Comparison of ENCODE assay signal across 1 cellular context in genomic region chr2:53851052-53851757, GRCh38.
TF ChIP-seq lines count a peak whose summit lies in the region.
"Not testable (repeated sequence)": the region's sequence is repeated elsewhere in the genome, so short reads cannot be mapped to it uniquely, and the experiment has no call there.

No MANE protein-coding gene starts in this region.

TF ChIP-seq in HepG2, 621 proteins besides CTCF, POLR2A, EP300 and RAD21 (continued from another document and continues in another):
- TF ChIP-seq HHEX (CRISPR knock-in tag; IDR thresholded peaks at IDR 0.05) (0 out of 2 replicates have a peak, but pooled peaks have one; percentile 10), HDAC1 (CRISPR knock-in tag; IDR thresholded peaks at IDR 0.05) (0 out of 2 replicates have a peak, but pooled peaks have one; percentile 42), MXD4 (CRISPR knock-in tag; IDR thresholded peaks at IDR 0.05) (peak; percentile 40; the same call in 1 of the 2 replicates), RXRB (CRISPR knock-in tag; IDR thresholded peaks at IDR 0.05; ENCODE audit: borderline replicate concordance) (peak; percentile 74; the same call in 1 of the 2 replicates), ZNF121 (CRISPR knock-in tag; IDR thresholded peaks at IDR 0.05) (peak; percentile 92), ELF3 (CRISPR knock-in tag; IDR thresholded peaks at IDR 0.05) (peak; percentile 69; the same call in 1 of the 2 replicates), PITX1 (CRISPR knock-in tag; IDR thresholded peaks at IDR 0.05) (peak; percentile 53; the same call in 1 of the 2 replicates), BCL6 (CRISPR knock-in tag; IDR thresholded peaks at IDR 0.05) (peak; percentile 77), SSRP1 (CRISPR knock-in tag; IDR thresholded peaks at IDR 0.05) (0 out of 2 replicates have a peak, but pooled peaks have one; percentile 44), ZNF687 (CRISPR knock-in tag; IDR thresholded peaks at IDR 0.05) (0 out of 2 replicates have a peak, but pooled peaks have one; percentile 16), HMG20B (CRISPR knock-in tag; conservative IDR thresholded peaks at IDR 0.05) (peak; percentile 86), ARID5B (CRISPR knock-in tag; IDR thresholded peaks at IDR 0.05) (peak; percentile 88), CBX5 (CRISPR knock-in tag; IDR thresholded peaks at IDR 0.05; ENCODE audit: borderline replicate concordance) (0 out of 2 replicates have a peak, but pooled peaks have one; percentile 48), ATF4 (CRISPR knock-in tag; IDR thresholded peaks at IDR 0.05) (peak in 1 of 2 experiments; percentile 54; a peak in 2 of 4 replicates), SMC3 (IDR thresholded peaks at IDR 0.05; ENCODE audit: low read length) (peak; percentile 53; the same call in 1 of the 2 replicates), NR2C2 (CRISPR knock-in tag; IDR thresholded peaks at IDR 0.05; ENCODE audit: borderline replicate concordance) (0 out of 2 replicates have a peak, but pooled peaks have one; percentile 26), KDM4B (CRISPR knock-in tag; IDR thresholded peaks at IDR 0.05) (peak; percentile 69; the same call in 1 of the 2 replicates), GATAD1 (CRISPR knock-in tag; IDR thresholded peaks at IDR 0.05) (0 out of 2 replicates have a peak, but pooled peaks have one; percentile 44), CREM (IDR thresholded peaks at IDR 0.05) (0 out of 2 replicates have a peak, but pooled peaks have one; percentile 36), SAP130 (CRISPR knock-in tag; IDR thresholded peaks at IDR 0.05; ENCODE audit: low read depth) (peak; percentile 78), SOX13 (IDR thresholded peaks at IDR 0.05) (0 out of 2 replicates have a peak, but pooled peaks have one; percentile 32), SOX13 (CRISPR knock-in tag; conservative IDR thresholded peaks at IDR 0.05 in 1 of 2, IDR thresholded peaks at IDR 0.05 in 1 of 2) (peak in 1 of 2 experiments; percentile 77; a peak in 1 of 4 replicates), TOE1 (CRISPR knock-in tag; IDR thresholded peaks at IDR 0.05) (peak; percentile 39; the same call in 1 of the 2 replicates), NFKBIZ (CRISPR knock-in tag; IDR thresholded peaks at IDR 0.05) (peak; percentile 65; the same call in 1 of the 2 replicates), FOXK1 (CRISPR knock-in tag; IDR thresholded peaks at IDR 0.05; ENCODE audit: borderline replicate concordance, low read depth) (peak; percentile 81; the same call in 1 of the 2 replicates), HDAC2 (CRISPR knock-in tag; IDR thresholded peaks at IDR 0.05) (peak; percentile 88), SMAD3 (CRISPR knock-in tag; IDR thresholded peaks at IDR 0.05) (peak; percentile 98), SALL1 (CRISPR knock-in tag; IDR thresholded peaks at IDR 0.05) (peak; percentile 97), HMG20A (CRISPR knock-in tag; IDR thresholded peaks at IDR 0.05; ENCODE audit: borderline replicate concordance) (peak; percentile 84), SRF (IDR thresholded peaks at IDR 0.05; ENCODE audit: low read depth, low read length) (0 out of 2 replicates have a peak, but pooled peaks have one; percentile 24), ZHX1 (CRISPR knock-in tag; IDR thresholded peaks at IDR 0.05; ENCODE audit: low read depth) (0 out of 2 replicates have a peak, but pooled peaks have one; percentile 19), FOXA3 (CRISPR knock-in tag; IDR thresholded peaks at IDR 0.05) (peak; percentile 96), HNF4A (CRISPR knock-in tag; IDR thresholded peaks at IDR 0.05) (peak; percentile 89)
- TF ChIP-seq, protein P1, sequence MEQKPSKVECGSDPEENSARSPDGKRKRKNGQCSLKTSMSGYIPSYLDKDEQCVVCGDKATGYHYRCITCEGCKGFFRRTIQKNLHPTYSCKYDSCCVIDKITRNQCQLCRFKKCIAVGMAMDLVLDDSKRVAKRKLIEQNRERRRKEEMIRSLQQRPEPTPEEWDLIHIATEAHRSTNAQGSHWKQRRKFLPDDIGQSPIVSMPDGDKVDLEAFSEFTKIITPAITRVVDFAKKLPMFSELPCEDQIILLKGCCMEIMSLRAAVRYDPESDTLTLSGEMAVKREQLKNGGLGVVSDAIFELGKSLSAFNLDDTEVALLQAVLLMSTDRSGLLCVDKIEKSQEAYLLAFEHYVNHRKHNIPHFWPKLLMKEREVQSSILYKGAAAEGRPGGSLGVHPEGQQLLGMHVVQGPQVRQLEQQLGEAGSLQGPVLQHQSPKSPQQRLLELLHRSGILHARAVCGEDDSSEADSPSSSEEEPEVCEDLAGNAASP (CRISPR knock-in tag; IDR thresholded peaks at IDR 0.05; ENCODE audit: borderline replicate concordance) = peak; percentile 19; the same call in 1 of the 2 replicates
- TF ChIP-seq CREM (CRISPR knock-in tag; IDR thresholded peaks at IDR 0.05) = not testable (repeated sequence)
- TF ChIP-seq, protein P2, sequence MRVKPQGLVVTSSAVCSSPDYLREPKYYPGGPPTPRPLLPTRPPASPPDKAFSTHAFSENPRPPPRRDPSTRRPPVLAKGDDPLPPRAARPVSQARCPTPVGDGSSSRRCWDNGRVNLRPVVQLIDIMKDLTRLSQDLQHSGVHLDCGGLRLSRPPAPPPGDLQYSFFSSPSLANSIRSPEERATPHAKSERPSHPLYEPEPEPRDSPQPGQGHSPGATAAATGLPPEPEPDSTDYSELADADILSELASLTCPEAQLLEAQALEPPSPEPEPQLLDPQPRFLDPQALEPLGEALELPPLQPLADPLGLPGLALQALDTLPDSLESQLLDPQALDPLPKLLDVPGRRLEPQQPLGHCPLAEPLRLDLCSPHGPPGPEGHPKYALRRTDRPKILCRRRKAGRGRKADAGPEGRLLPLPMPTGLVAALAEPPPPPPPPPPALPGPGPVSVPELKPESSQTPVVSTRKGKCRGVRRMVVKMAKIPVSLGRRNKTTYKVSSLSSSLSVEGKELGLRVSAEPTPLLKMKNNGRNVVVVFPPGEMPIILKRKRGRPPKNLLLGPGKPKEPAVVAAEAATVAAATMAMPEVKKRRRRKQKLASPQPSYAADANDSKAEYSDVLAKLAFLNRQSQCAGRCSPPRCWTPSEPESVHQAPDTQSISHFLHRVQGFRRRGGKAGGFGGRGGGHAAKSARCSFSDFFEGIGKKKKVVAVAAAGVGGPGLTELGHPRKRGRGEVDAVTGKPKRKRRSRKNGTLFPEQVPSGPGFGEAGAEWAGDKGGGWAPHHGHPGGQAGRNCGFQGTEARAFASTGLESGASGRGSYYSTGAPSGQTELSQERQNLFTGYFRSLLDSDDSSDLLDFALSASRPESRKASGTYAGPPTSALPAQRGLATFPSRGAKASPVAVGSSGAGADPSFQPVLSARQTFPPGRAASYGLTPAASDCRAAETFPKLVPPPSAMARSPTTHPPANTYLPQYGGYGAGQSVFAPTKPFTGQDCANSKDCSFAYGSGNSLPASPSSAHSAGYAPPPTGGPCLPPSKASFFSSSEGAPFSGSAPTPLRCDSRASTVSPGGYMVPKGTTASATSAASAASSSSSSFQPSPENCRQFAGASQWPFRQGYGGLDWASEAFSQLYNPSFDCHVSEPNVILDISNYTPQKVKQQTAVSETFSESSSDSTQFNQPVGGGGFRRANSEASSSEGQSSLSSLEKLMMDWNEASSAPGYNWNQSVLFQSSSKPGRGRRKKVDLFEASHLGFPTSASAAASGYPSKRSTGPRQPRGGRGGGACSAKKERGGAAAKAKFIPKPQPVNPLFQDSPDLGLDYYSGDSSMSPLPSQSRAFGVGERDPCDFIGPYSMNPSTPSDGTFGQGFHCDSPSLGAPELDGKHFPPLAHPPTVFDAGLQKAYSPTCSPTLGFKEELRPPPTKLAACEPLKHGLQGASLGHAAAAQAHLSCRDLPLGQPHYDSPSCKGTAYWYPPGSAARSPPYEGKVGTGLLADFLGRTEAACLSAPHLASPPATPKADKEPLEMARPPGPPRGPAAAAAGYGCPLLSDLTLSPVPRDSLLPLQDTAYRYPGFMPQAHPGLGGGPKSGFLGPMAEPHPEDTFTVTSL (CRISPR knock-in tag; IDR thresholded peaks at IDR 0.05; ENCODE audit: borderline replicate concordance) = peak; percentile 80; the same call in 1 of the 2 replicates
- TF ChIP-seq, protein P3, sequence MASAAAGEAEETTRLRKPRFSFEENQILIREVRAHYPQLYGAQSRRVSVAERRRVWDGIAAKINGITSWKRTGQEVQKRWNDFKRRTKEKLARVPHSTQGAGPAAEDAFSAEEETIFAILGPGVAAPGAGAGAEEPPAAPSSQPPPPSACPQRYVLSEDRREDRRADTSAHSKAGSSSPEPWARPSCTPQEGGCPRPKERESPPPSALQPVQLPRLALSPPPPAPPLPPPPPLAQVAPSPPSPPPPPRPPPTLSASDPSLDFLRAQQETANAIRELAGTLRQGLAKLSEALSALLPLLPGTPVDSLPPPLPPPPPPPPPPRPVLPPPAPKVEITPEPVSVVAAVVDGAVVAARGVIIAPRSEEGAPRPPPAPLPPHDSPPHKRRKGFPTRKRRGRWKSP (CRISPR knock-in tag; IDR thresholded peaks at IDR 0.05) = peak; percentile 34; the same call in 1 of the 2 replicates
- TF ChIP-seq, protein P4, sequence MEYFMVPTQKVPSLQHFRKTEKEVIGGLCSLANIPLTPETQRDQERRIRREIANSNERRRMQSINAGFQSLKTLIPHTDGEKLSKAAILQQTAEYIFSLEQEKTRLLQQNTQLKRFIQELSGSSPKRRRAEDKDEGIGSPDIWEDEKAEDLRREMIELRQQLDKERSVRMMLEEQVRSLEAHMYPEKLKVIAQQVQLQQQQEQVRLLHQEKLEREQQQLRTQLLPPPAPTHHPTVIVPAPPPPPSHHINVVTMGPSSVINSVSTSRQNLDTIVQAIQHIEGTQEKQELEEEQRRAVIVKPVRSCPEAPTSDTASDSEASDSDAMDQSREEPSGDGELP (IDR thresholded peaks at IDR 0.05; ENCODE audit: borderline replicate concordance, low read depth) = peak; percentile 17; the same call in 1 of the 2 replicates
